ENCODE assay signal across 18 cellular contexts in genomic region chr3:31724144-31724543, GRCh38.
A peak's percentile ranks its signal among the peaks of the same experiment; 100 is the strongest.
DNase-seq lines count a peak whose midpoint lies in the region; ATAC-seq and TF ChIP-seq lines count a peak whose summit lies in the region.
"Had no signal": no experiment of that assay in that cellular context is flagged by ENCODE, and none has a peak within 500 bp of the region (broad histone marks: within the 10 kb centered on the region; RNA-seq: fewer than 3 reads in every experiment).

No MANE protein-coding gene starts in this region.

- peaks cover 7% of the 10 kb centered on the region; the same call in 1 of the 2 replicates for H4K20me1 ChIP-seq in GM23338 (replicated peaks; ENCODE audit: insufficient read depth)
- H4K20me1 ChIP-seq: BLaER1 had no signal

- H3K27me3 ChIP-seq in GM23338 (ENCODE audit: insufficient read depth) (no peaks in the 10 kb centered on the region), neuronal stem cell (ENCODE audit: control insufficient read depth in 3 of 3, insufficient read depth in 3 of 3, low read depth in 1 of 3, low read length in 3 of 3) (no peaks in the 10 kb centered on the region)
- H3K27me3 ChIP-seq: BLaER1, Peyer's patch had no signal

- DNase-seq in GM23338 (ENCODE audit: low spot score), result peak; percentile 78
- peak; percentile 54 for DNase-seq in amniotic epithelial cell (ENCODE audit: low read depth)
- DNase-seq in iPS DF 4.7 (ENCODE audit: extremely low read depth, low spot score), result peak; percentile 51
- peak; percentile 23 for DNase-seq in neuronal stem cell (ENCODE audit: low spot score)
- DNase-seq in SIG-M5 treated with dmso at 0.1 percent for 504 hours (lab: John Stamatoyannopoulos, UW; ENCODE audit: unreplicated experiment), result no peak
- DNase-seq in NCI-H2196 (lab: John Stamatoyannopoulos, UW; ENCODE audit: unreplicated experiment), result no peak
- DNase-seq in retina, result no peak
- DNase-seq: CD8-positive, alpha-beta memory T cell; DMS79; KG1; NCI-H146; NCI-H2081; NCI-H510A; NCI-H774; Peyer's patch had no signal

- no peak overlapping the region for H2BK5ac ChIP-seq in neuronal stem cell (ENCODE audit: low read length)

- peaks cover 4% of the 10 kb centered on the region for H3K27me3 Mint-ChIP-seq in GM23338 (ENCODE audit: insufficient read depth, low read depth, poor library complexity)

- H3K4me1 ChIP-seq in GM23338 (ENCODE audit: insufficient read depth), result peaks cover 14% of the 10 kb centered on the region
- peaks cover 0 to 2% of the 10 kb centered on the region in 2 donors for H3K4me1 ChIP-seq in neuronal stem cell (ENCODE audit: control insufficient read depth in 2 of 2, insufficient read depth in 1 of 2, low read depth in 1 of 2, low read length in 2 of 2)
- H3K4me1 ChIP-seq: BLaER1, Peyer's patch had no signal

- no peak overlapping the region for H3K4ac ChIP-seq in neuronal stem cell (ENCODE audit: low read length)

- no peaks in the 10 kb centered on the region for H3K9me2 ChIP-seq in GM23338 (ENCODE audit: insufficient read depth)

- H3K4me3 ChIP-seq in GM23338 (no peak overlapping the region), neuronal stem cell (ENCODE audit: low read length in 2 of 2) (no peak overlapping the region)
- H3K4me3 ChIP-seq: BLaER1, Peyer's patch had no signal

- no peak overlapping the region for H2AK5ac ChIP-seq in neuronal stem cell (ENCODE audit: low read depth, low read length)

- H3K14ac ChIP-seq in neuronal stem cell (ENCODE audit: low read length), result no peak overlapping the region

- H3K36me3 ChIP-seq in GM23338 (ENCODE audit: insufficient read depth) (no peaks in the 10 kb centered on the region), neuronal stem cell (replicated peaks in 1 of 2; ENCODE audit: control insufficient read depth in 2 of 2, insufficient read depth in 2 of 2, low read length in 2 of 2) (no peaks in the 10 kb centered on the region)
- H3K36me3 ChIP-seq: BLaER1, Peyer's patch had no signal

- H2BK12ac ChIP-seq in neuronal stem cell (ENCODE audit: low read length), result no peak overlapping the region

- no peaks in the 10 kb centered on the region for H3K9me3 ChIP-seq in neuronal stem cell (replicated peaks in 1 of 2; ENCODE audit: control insufficient read depth in 2 of 2, insufficient read depth in 1 of 2, low read depth in 1 of 2, low read length in 2 of 2)
- H3K9me3 ChIP-seq: BLaER1, Peyer's patch had no signal

- H3K9me3 Mint-ChIP-seq in GM23338, result no peaks in the 10 kb centered on the region

- H3K27ac Mint-ChIP-seq in GM23338, result peak overlapping the region; percentile 93
- H3K27ac Mint-ChIP-seq: CD8-positive, alpha-beta memory T cell had no signal

- H2BK15ac ChIP-seq in neuronal stem cell (ENCODE audit: low read length), result no peak overlapping the region

- TF ChIP-seq CTCF in GM23338 (conservative IDR thresholded peaks at IDR 0.05; ENCODE audit: low read depth in 2 of 2), result 0 out of 4 replicates have a peak, but pooled peaks of 1 of the 2 experiments have one; percentile 1

- H3K4me2 ChIP-seq in GM23338, result peak overlapping the region; percentile 55
- H3K4me2 ChIP-seq in neuronal stem cell (ENCODE audit: insufficient read depth, low read length, poor library complexity, severe bottlenecking), result no peak overlapping the region
- H3K4me2 ChIP-seq: BLaER1 had no signal

- H3K79me2 ChIP-seq in GM23338 (replicated peaks; ENCODE audit: insufficient read depth), result peaks cover 24% of the 10 kb centered on the region; the same call in 1 of the 2 replicates

- no peaks in the 10 kb centered on the region for H3K79me1 ChIP-seq in neuronal stem cell (ENCODE audit: low read depth, low read length)

- no peaks in the 10 kb centered on the region for H3F3A ChIP-seq in GM23338 (replicated peaks; ENCODE audit: low read depth)

- ATAC-seq in GM23338 (peak; percentile 99), HG02759 (IDR thresholded peaks at IDR 0.05; ENCODE audit: unreplicated experiment) (no peak)
- ATAC-seq: Right ventricle myocardium inferior had no signal

- H3K36me3 Mint-ChIP-seq in GM23338 (ENCODE audit: low read depth), result no peaks in the 10 kb centered on the region
- H3K36me3 Mint-ChIP-seq: CD8-positive, alpha-beta memory T cell had no signal

- no peak overlapping the region for H2BK120ac ChIP-seq in neuronal stem cell (ENCODE audit: low read depth, low read length)

- H3K23ac ChIP-seq in neuronal stem cell (ENCODE audit: low read depth, low read length, poor library complexity), result no peak overlapping the region

- peaks cover 29% of the 10 kb centered on the region for H3K4me1 Mint-ChIP-seq in GM23338
- H3K4me1 Mint-ChIP-seq: CD8-positive, alpha-beta memory T cell had no signal

- no peak overlapping the region for H4K8ac ChIP-seq in neuronal stem cell (ENCODE audit: low read depth, low read length)

- H3K18ac ChIP-seq in neuronal stem cell (ENCODE audit: low read length), result no peak overlapping the region

- no CpG with 5 or more reads among the region's 5 CpGs for WGBS in neuronal stem cell (ENCODE audit: extremely low coverage in 2 of 2, insufficient read length in 2 of 2, insufficient replicate concordance in 1 of 2), 2 donors

- no peak overlapping the region for H3K9ac ChIP-seq in neuronal stem cell (ENCODE audit: low read depth, low read length, poor library complexity)
- H3K9ac ChIP-seq: BLaER1 had no signal

- no peak overlapping the region for H2AFZ ChIP-seq in GM23338
- peak overlapping the region; percentile 58 for H2AFZ ChIP-seq in neuronal stem cell (ENCODE audit: low read length)

- H4K91ac ChIP-seq in neuronal stem cell (ENCODE audit: low read depth, low read length, poor library complexity), result no peak overlapping the region

- H3K27ac ChIP-seq in GM23338 (ENCODE audit: low read depth) (peak overlapping the region; percentile 36; the same call in 1 of the 2 replicates), neuronal stem cell (replicated peaks; ENCODE audit: low read length) (no peak overlapping the region)
- H3K27ac ChIP-seq: BLaER1, Peyer's patch had no signal

- peak overlapping the region; percentile 46 for H3K4me3 Mint-ChIP-seq in GM23338
- H3K4me3 Mint-ChIP-seq: CD8-positive, alpha-beta memory T cell had no signal

TF ChIP-seq in GM23338, 12 proteins besides CTCF, POLR2A, EP300 and RAD21 (continues in another document):
- TF ChIP-seq ZNF114 (CRISPR knock-in tag; IDR thresholded peaks at IDR 0.05) (no peak), STAT1 (IDR thresholded peaks at IDR 0.05; ENCODE audit: unreplicated experiment) (no peak), EZH2phosphoT487 (IDR thresholded peaks at IDR 0.05; ENCODE audit: unreplicated experiment) (no peak), ZNF462 (CRISPR knock-in tag; IDR thresholded peaks at IDR 0.05) (no peak), CREB1 (CRISPR knock-in tag; IDR thresholded peaks at IDR 0.05; ENCODE audit: low read depth) (no peak), NANOG (IDR thresholded peaks at IDR 0.05; ENCODE audit: borderline replicate concordance) (no peak)

Comparison
In these comparisons a context has a peak if more than half of its experiments do, and no peak if none do; other contexts are left out.
1. DNase-seq: peak in GM23338 (single experiment), amniotic epithelial cell (single experiment), iPS DF 4.7 (single experiment) and neuronal stem cell (single experiment); none in SIG-M5 treated with dmso at 0.1 percent for 504 hours (single experiment), NCI-H2196 (single experiment) and retina (single experiment).